ENCODE assay signal across 14 cellular contexts in genomic region chr7:130420943-130421578, GRCh38. TPM values are rescaled to one million over a fixed set of nuclear protein-coding genes. Genes with fewer than 3 reads are reported as not detected.
DNase-seq lines count a peak whose midpoint lies in the region; ATAC-seq, FAIRE-seq and TF ChIP-seq lines count a peak whose summit lies in the region.
"Had no signal": no experiment of that assay in that cellular context is flagged by ENCODE, and none has a peak within 500 bp of the region (broad histone marks: within the 10 kb centered on the region; RNA-seq: fewer than 3 reads in every experiment).

No MANE protein-coding gene starts in this region.

- H3K4me3 Mint-ChIP-seq in activated T-cell treated with anti-CD3 and anti-CD28 coated beads, Interleukin-2, amount 50 U/mL, for 72 hours = peak overlapping the region; percentile 53 to 92
- no peak overlapping the region for H3K4me3 Mint-ChIP-seq in activated T-helper 2 cell treated with anti-CD3 and anti-CD28 coated beads, Interferon-gamma antibody, Interleukin-2, Interleukin-4, amounts not matched to agents 10 μg/mL and 5 μg/mL and 100 μg/mL, durations not matched to agents 14 hours and 24 hours and 36 hours (ENCODE audit: low read depth)
- H3K4me3 Mint-ChIP-seq: activated B cell treated with CpG ODN at 0.5 μM for 24 hours; effector memory CD8-positive, alpha-beta T cell had no signal

- no peaks in the 10 kb centered on the region for H3K27me3 ChIP-seq in ascending aorta

- H3K36me3 Mint-ChIP-seq in activated T-cell treated with anti-CD3 and anti-CD28 coated beads, Interleukin-2, amount 50 U/mL, for 72 hours (ENCODE audit: insufficient read depth in 2 of 2) = no peaks in the 10 kb centered on the region
- peaks cover 10% of the 10 kb centered on the region for H3K36me3 Mint-ChIP-seq in activated T-helper 2 cell treated with anti-CD3 and anti-CD28 coated beads, Interferon-gamma antibody, Interleukin-2, Interleukin-4, amounts not matched to agents 10 μg/mL and 5 μg/mL and 100 μg/mL, durations not matched to agents 14 hours and 24 hours and 36 hours (ENCODE audit: low read depth)

- H3K9me3 ChIP-seq in ascending aorta = no peaks in the 10 kb centered on the region

- no peak overlapping the region for H3K4me3 ChIP-seq in ascending aorta

- no peaks in the 10 kb centered on the region for H3K27me3 Mint-ChIP-seq in activated T-cell treated with anti-CD3 and anti-CD28 coated beads, Interleukin-2, amount 50 U/mL, for 72 hours (ENCODE audit: low read depth)
- no peaks in the 10 kb centered on the region for H3K27me3 Mint-ChIP-seq in activated T-helper 2 cell treated with anti-CD3 and anti-CD28 coated beads, Interferon-gamma antibody, Interleukin-2, Interleukin-4, amounts not matched to agents 10 μg/mL and 5 μg/mL and 100 μg/mL, durations not matched to agents 14 hours and 24 hours and 36 hours (ENCODE audit: low read depth)
- H3K27me3 Mint-ChIP-seq: activated B cell treated with CpG ODN at 0.5 μM for 24 hours; effector memory CD8-positive, alpha-beta T cell had no signal

- intact Hi-C loops in activated T-helper 2 cell treated with anti-CD3 and anti-CD28 coated beads, Interferon-gamma antibody, Interleukin-2, Interleukin-4, amounts not matched to agents 10 μg/mL and 5 μg/mL and 100 μg/mL, durations not matched to agents 14 hours and 24 hours and 36 hours (cut with micrococcal nuclease) = no loop called here
- intact Hi-C loops in ascending aorta (cut with DNase I) = no loop called here

- H3K36me3 ChIP-seq in ascending aorta = no peaks in the 10 kb centered on the region

- peak overlapping the region; percentile 86 for H3K27ac Mint-ChIP-seq in activated T-cell treated with anti-CD3 and anti-CD28 coated beads, Interleukin-2, amount 50 U/mL, for 72 hours
- H3K27ac Mint-ChIP-seq in activated T-helper 2 cell treated with anti-CD3 and anti-CD28 coated beads, Interferon-gamma antibody, Interleukin-2, Interleukin-4, amounts not matched to agents 10 μg/mL and 5 μg/mL and 100 μg/mL, durations not matched to agents 14 hours and 24 hours and 36 hours = peak overlapping the region; percentile 54
- H3K27ac Mint-ChIP-seq: activated B cell treated with CpG ODN at 0.5 μM for 24 hours; effector memory CD8-positive, alpha-beta T cell had no signal

- no peaks in the 10 kb centered on the region for H3K4me1 ChIP-seq in ascending aorta

- TF ChIP-seq CTCF in ascending aorta (IDR thresholded peaks at IDR 0.05) = no peak

- no peak for ATAC-seq in activated T-cell treated with anti-CD3 and anti-CD28 coated beads, Interleukin-2, amount 50 U/mL, for 72 hours (replicated peaks in 1 of 2)
- no peak for ATAC-seq in GM21529 (IDR thresholded peaks at IDR 0.05; ENCODE audit: unreplicated experiment)
- ATAC-seq: effector memory CD8-positive, alpha-beta T cell had no signal

- H3K27ac ChIP-seq in ascending aorta = no peak overlapping the region

- DNase-seq in activated T-cell treated with anti-CD3 and anti-CD28 coated beads, Interleukin-2, amount 50 U/mL, for 72 hours = no peak
- no peak for DNase-seq in activated T-cell treated with anti-CD3 and anti-CD28 coated beads, Interleukin-2, amount 50 U/mL, for 48 hours
- DNase-seq in activated T-helper 2 cell treated with anti-CD3 and anti-CD28 coated beads, Interferon-gamma antibody, Interleukin-2, Interleukin-4, amounts not matched to agents 10 μg/mL and 5 μg/mL and 100 μg/mL, durations not matched to agents 14 hours and 24 hours and 36 hours (ENCODE audit: low spot score) = no peak
- DNase-seq in superior temporal gyrus (ENCODE audit: extremely low spot score) = peak; percentile 75
- no peak for DNase-seq in SIG-M5 (lab: John Stamatoyannopoulos, UW)
- DNase-seq in ascending aorta (ENCODE audit: low spot score in 2 of 2) = no peak
- DNase-seq: activated B cell treated with CpG ODN at 0.5 μM for 24 hours; activated effector memory CD4-positive, alpha-beta T cell treated with anti-CD3 and anti-CD28 coated beads, Interleukin-2, amount 50 U/mL, for 16 hours; effector memory CD8-positive, alpha-beta T cell; stimulated activated CD4-positive, alpha-beta T cell treated with anti-CD3 and anti-CD28 coated beads, Interleukin-12 subunit alpha, Interleukin-12 subunit beta, amount 100 ng/mL, for 4 hours had no signal

- H3K9me3 Mint-ChIP-seq in activated T-cell treated with anti-CD3 and anti-CD28 coated beads, Interleukin-2, amount 50 U/mL, for 72 hours = no peaks in the 10 kb centered on the region
- H3K9me3 Mint-ChIP-seq in activated T-helper 2 cell treated with anti-CD3 and anti-CD28 coated beads, Interferon-gamma antibody, Interleukin-2, Interleukin-4, amounts not matched to agents 10 μg/mL and 5 μg/mL and 100 μg/mL, durations not matched to agents 14 hours and 24 hours and 36 hours = no peaks in the 10 kb centered on the region
- H3K9me3 Mint-ChIP-seq: activated B cell treated with CpG ODN at 0.5 μM for 24 hours; effector memory CD8-positive, alpha-beta T cell had no signal

- peak; percentile 93 for FAIRE-seq in islet of Langerhans (lab: Jason Lieb, UNC)
- FAIRE-seq: G401.6 had no signal

- peaks cover 96% of the 10 kb centered on the region for H3K4me1 Mint-ChIP-seq in activated T-cell treated with anti-CD3 and anti-CD28 coated beads, Interleukin-2, amount 50 U/mL, for 72 hours (ENCODE audit: low read depth)
- H3K4me1 Mint-ChIP-seq in activated T-helper 2 cell treated with anti-CD3 and anti-CD28 coated beads, Interferon-gamma antibody, Interleukin-2, Interleukin-4, amounts not matched to agents 10 μg/mL and 5 μg/mL and 100 μg/mL, durations not matched to agents 14 hours and 24 hours and 36 hours (ENCODE audit: low read depth) = peaks cover 57% of the 10 kb centered on the region
- H3K4me1 Mint-ChIP-seq: activated B cell treated with CpG ODN at 0.5 μM for 24 hours had no signal

RNA-seq across cellular contexts. Expression of gene CEP41, which starts 19.8 kb away (rescaled TPM):
- 10 to 100 TPM; 19.1 to 33.3 TPM for total RNA-seq in activated T-cell treated with anti-CD3 and anti-CD28 coated beads, Interleukin-2, amount 50 U/mL, for 72 hours
- total RNA-seq in activated T-helper 2 cell treated with anti-CD3 and anti-CD28 coated beads, Interferon-gamma antibody, Interleukin-2, Interleukin-4, amounts not matched to agents 10 μg/mL and 5 μg/mL and 100 μg/mL, durations not matched to agents 14 hours and 24 hours and 36 hours = 15.9 and 21.2 TPM in 2 replicates
- 4.3 TPM for total RNA-seq in ascending aorta

RNA-seq across cellular contexts. Expression of gene CPA1, which starts 40.8 kb away (rescaled TPM):
- not detected for total RNA-seq in activated T-cell treated with anti-CD3 and anti-CD28 coated beads, Interleukin-2, amount 50 U/mL, for 72 hours
- total RNA-seq in activated T-helper 2 cell treated with anti-CD3 and anti-CD28 coated beads, Interferon-gamma antibody, Interleukin-2, Interleukin-4, amounts not matched to agents 10 μg/mL and 5 μg/mL and 100 μg/mL, durations not matched to agents 14 hours and 24 hours and 36 hours = not detected in 2 replicates
- total RNA-seq in ascending aorta = not detected
- total RNA-seq: activated B cell treated with CpG ODN at 0.5 μM for 24 hours, RPMI7951 had no signal
